1 cellular context compared by ENCODE assay signal in genomic region chr1:2593251-2593878, GRCh38.
TF ChIP-seq lines count a peak whose summit lies in the region.

No MANE protein-coding gene starts in this region.

TF ChIP-seq in endothelial cell of umbilical vein, 7 proteins besides CTCF, POLR2A, EP300 and RAD21:
- no peak for TF ChIP-seq GATA2 (IDR thresholded peaks at IDR 0.05; ENCODE audit: insufficient read depth, insufficient read length, low read depth, low read length)
- no peak for TF ChIP-seq POLR2AphosphoS5 (IDR thresholded peaks at IDR 0.05; ENCODE audit: insufficient read depth, low read depth, low read length)
- no peak for TF ChIP-seq MYC (IDR thresholded peaks at IDR 0.05; ENCODE audit: low read depth, low read length)
- TF ChIP-seq EZH2 (IDR thresholded peaks at IDR 0.05; ENCODE audit: borderline replicate concordance, low read depth, low read length, severe bottlenecking), result no peak
- no peak for TF ChIP-seq FOS (IDR thresholded peaks at IDR 0.05; ENCODE audit: borderline replicate concordance, insufficient read depth, low read length)
- TF ChIP-seq JUN (IDR thresholded peaks at IDR 0.05; ENCODE audit: borderline replicate concordance, insufficient read depth, insufficient read length, low read depth), result no peak
- TF ChIP-seq MAX (IDR thresholded peaks at IDR 0.05; ENCODE audit: insufficient read depth, insufficient read length), result no peak
